In genomic region chr6:3835055-3835731, GRCh38 we compare ENCODE assay signal across 14 cellular contexts. TPM values are rescaled to one million over a fixed set of nuclear protein-coding genes. Genes with fewer than 3 reads are reported as not detected.
DNase-seq lines count a peak whose midpoint lies in the region; ATAC-seq and TF ChIP-seq lines count a peak whose summit lies in the region.
"Had no signal": no experiment of that assay in that cellular context is flagged by ENCODE, and none has a peak within 500 bp of the region (broad histone marks: within the 10 kb centered on the region; RNA-seq: fewer than 3 reads in every experiment).

No MANE protein-coding gene starts in this region.

- POLR2A ChIA-PET in HEK293 (lab: Yijun Ruan, JAX), result interaction anchor here (1.1 kb wide), 1 partner anchor 9 kb away, joined by 3 read pairs; no protein-coding TSS in a partner anchor

- TF ChIP-seq CTCF in HEK293 (tag by site-specific recombination; IDR thresholded peaks at IDR 0.05), result peak; percentile 40; the same call in 1 of the 2 replicates
- TF ChIP-seq CTCF in choroid plexus epithelial cell (conservative IDR thresholded peaks at IDR 0.05; ENCODE audit: low read depth, low read length), result no peak

- DNase-seq in choroid plexus epithelial cell (ENCODE audit: low read depth), result peak; percentile 47
- DNase-seq in kidney tubule cell (ENCODE audit: low spot score), result peak; percentile 39
- no peak for DNase-seq in epidermal melanocyte (ENCODE audit: insufficient read length, low spot score)
- DNase-seq in cerebellum (ENCODE audit: low spot score), result no peak
- no peak for DNase-seq in NCI-H345 treated with DMSO at 0.1 percent for 48 hours (lab: John Stamatoyannopoulos, UW; ENCODE audit: unreplicated experiment)
- DNase-seq: amniotic stem cell; CD4-positive, alpha-beta T cell; NCI-H187; T-helper 2 cell had no signal

- no peaks in the 10 kb centered on the region for H3K27me3 ChIP-seq in skeletal muscle tissue (ENCODE audit: control insufficient read depth in 3 of 3, insufficient read depth in 3 of 3, low read length in 3 of 3)

- H3K4me3 ChIP-seq in HEK293 (ENCODE audit: low read depth, low read length) (no peak overlapping the region), choroid plexus epithelial cell (ENCODE audit: low read depth, low read length) (no peak overlapping the region), skeletal muscle tissue (ENCODE audit: low read length in 3 of 3) (no peak overlapping the region)
- H3K4me3 ChIP-seq: smooth muscle cell had no signal

- ATAC-seq in HG03457 (IDR thresholded peaks at IDR 0.05; ENCODE audit: unreplicated experiment), result no peak
- ATAC-seq: esophagus mucosa had no signal

- H3K4me1 ChIP-seq in HEK293 (ENCODE audit: control insufficient read depth, insufficient read depth, low read length) (no peaks in the 10 kb centered on the region), skeletal muscle tissue (ENCODE audit: control insufficient read depth in 3 of 3, insufficient read depth in 3 of 3, low read length in 3 of 3) (peaks cover 13 to 20% (median 16%) of the 10 kb centered on the region in 3 donors)

- H3K27ac ChIP-seq in HEK293 (ENCODE audit: extremely low read depth, low read depth, low read length), result no peak overlapping the region
- peak overlapping the region; percentile 54 for H3K27ac ChIP-seq in skeletal muscle tissue (ENCODE audit: low read depth, low read length)

- no peak overlapping the region for H3K9ac ChIP-seq in skeletal muscle tissue (ENCODE audit: low read depth in 1 of 3, low read length in 3 of 3)

- no peaks in the 10 kb centered on the region for H3K36me3 ChIP-seq in HEK293 (ENCODE audit: control insufficient read depth in 2 of 2, insufficient read depth in 1 of 2, low read length in 2 of 2)
- H3K36me3 ChIP-seq in skeletal muscle tissue (ENCODE audit: control insufficient read depth in 3 of 3, insufficient read depth in 3 of 3, low read length in 3 of 3), result no peaks in the 10 kb centered on the region

- CTCF ChIA-PET in HEK293 (lab: Yijun Ruan, JAX), result interaction anchor here (0.5 to 3.9 kb wide), 9 partner anchors 9 to 143 kb away, joined by 3 to 24 read pairs (median 4); partner anchors contain the start of gene FAM50B

- H3K9me3 ChIP-seq in HEK293 (ENCODE audit: control insufficient read depth, insufficient read depth, low read depth, low read length), result no peaks in the 10 kb centered on the region
- H3K9me3 ChIP-seq in skeletal muscle tissue (ENCODE audit: control insufficient read depth in 3 of 3, low read length in 3 of 3), result no peaks in the 10 kb centered on the region

TF ChIP-seq in HEK293, 187 proteins besides CTCF, POLR2A, EP300 and RAD21:
- TF ChIP-seq PRDM10 (tag by site-specific recombination; IDR thresholded peaks at IDR 0.05) (0 out of 2 replicates have a peak, but pooled peaks have one; percentile 10), ZNF76 (tag by site-specific recombination; IDR thresholded peaks at IDR 0.05; ENCODE audit: borderline replicate concordance, low read depth) (no peak), ZBTB49 (tag by site-specific recombination; IDR thresholded peaks at IDR 0.05; ENCODE audit: low read depth) (no peak), GLI4 (tag by site-specific recombination; IDR thresholded peaks at IDR 0.05) (no peak)

RNA-seq across cellular contexts. Expression of gene FAM50B, which starts 14.0 kb away (rescaled TPM):
- total RNA-seq in skeletal muscle tissue, result 12.0 TPM
- total RNA-seq in cerebellum, result 10.1 TPM

Comparison
In these comparisons a context has a peak if more than half of its experiments do, and no peak if none do; other contexts are left out.
1. DNase-seq: peak in choroid plexus epithelial cell (single experiment) and kidney tubule cell (single experiment); none in epidermal melanocyte (single experiment), cerebellum (single experiment) and NCI-H345 treated with DMSO at 0.1 percent for 48 hours (single experiment).